ENCODE assay signal across 18 cellular contexts in the genomic region with DNA sequence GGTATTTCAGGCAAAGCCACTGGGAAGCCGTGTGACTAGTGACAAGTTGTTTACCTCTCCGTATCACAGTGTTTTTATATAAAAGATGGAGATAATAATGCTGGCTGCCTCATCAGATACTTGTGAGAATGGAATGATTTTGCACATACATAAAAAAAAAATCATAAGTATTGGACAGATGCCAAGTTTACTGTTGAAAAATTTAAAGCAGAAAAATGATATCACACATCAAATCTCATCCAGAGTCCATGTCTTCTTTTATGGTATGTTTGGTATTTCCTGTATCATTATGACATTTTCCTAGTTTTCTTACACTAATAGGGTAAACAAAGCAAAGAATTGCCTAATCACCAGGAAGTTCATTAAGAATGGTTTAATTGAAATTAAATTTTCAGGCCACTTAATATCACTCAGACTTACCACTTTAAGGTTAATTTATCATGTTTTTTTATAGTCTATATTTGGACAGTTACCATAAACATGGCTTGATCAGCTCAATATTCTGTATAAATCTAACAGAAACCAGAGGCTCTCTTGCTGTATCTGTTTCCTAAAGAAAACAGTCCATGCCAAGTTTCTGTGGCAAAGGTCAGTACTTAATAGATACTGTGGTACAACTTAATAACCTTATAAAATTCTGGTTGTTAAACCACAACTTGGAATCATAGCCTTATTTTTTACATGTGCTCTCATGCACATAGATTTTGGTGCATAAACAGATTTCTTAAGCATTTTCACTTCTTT.
A peak's percentile ranks its signal among the peaks of the same experiment; 100 is the strongest.
DNase-seq lines count a peak whose midpoint lies in the region; ATAC-seq and TF ChIP-seq lines count a peak whose summit lies in the region.
"Had no signal": no experiment of that assay in that cellular context is flagged by ENCODE, and none has a peak within 500 bp of the region (broad histone marks: within the 10 kb centered on the region; RNA-seq: fewer than 3 reads in every experiment).

No MANE protein-coding gene starts in this region.

- no peaks in the 10 kb centered on the region for H3K9me3 Mint-ChIP-seq in endodermal cell
- H3K9me3 Mint-ChIP-seq: activated CD4-positive, alpha-beta T cell treated with anti-CD3 and anti-CD28 coated beads, Interleukin-2, amount 10 ng/mL, durations not matched to agents 24 days and 14 days; activated naive CD8-positive, alpha-beta T cell treated with anti-CD3 and anti-CD28 coated beads, Interleukin-2, amount 10 ng/mL, durations not matched to agents 7 days and 5 days; CD4-positive, alpha-beta T cell had no signal

- DNase-seq in SK-N-SH (no peak), fibroblast of lung (ENCODE audit: low read depth in 2 of 2) (peak; percentile 22 to 74), renal cortical epithelial cell (ENCODE audit: low read depth) (peak; percentile 50), T-helper 17 cell (no peak), endodermal cell (no peak)
- DNase-seq: activated CD4-positive, alpha-beta T cell treated with anti-CD3 and anti-CD28 coated beads, Interleukin-2, amount 10 ng/mL, durations not matched to agents 24 days and 14 days; activated naive CD8-positive, alpha-beta T cell treated with anti-CD3 and anti-CD28 coated beads, Interleukin-2, amount 10 ng/mL, durations not matched to agents 7 days and 5 days; CD4-positive, alpha-beta T cell; immature natural killer cell; mucosa of descending colon; NCI-H1930; NCI-H774; pancreas; T-helper 9 cell; transverse colon had no signal

- no peak overlapping the region for H3K27ac ChIP-seq in HEK293 (ENCODE audit: extremely low read depth, low read depth, low read length)
- peak overlapping the region; percentile 76 to 89; a peak in 3 of 4 replicates for H3K27ac ChIP-seq in SK-N-SH (ENCODE audit: low read depth in 2 of 2, low read length in 1 of 2)
- no peak overlapping the region for H3K27ac ChIP-seq in fibroblast of lung (ENCODE audit: insufficient read depth, low read length)
- no peak overlapping the region for H3K27ac ChIP-seq in endodermal cell (ENCODE audit: low read depth, low read length)
- H3K27ac ChIP-seq: foreskin keratinocyte, pancreas, transverse colon had no signal

- H3K4me3 ChIP-seq in HEK293 (ENCODE audit: low read depth, low read length) (no peak overlapping the region), SK-N-SH (ENCODE audit: low read depth in 2 of 2, low read length in 1 of 2) (no peak overlapping the region), fibroblast of lung (replicated peaks in 1 of 4; ENCODE audit: control extremely low read depth in 1 of 4, insufficient read depth in 1 of 4, low read depth in 3 of 4, low read length in 4 of 4) (no peak overlapping the region), endodermal cell (ENCODE audit: low read length) (no peak overlapping the region)
- H3K4me3 ChIP-seq: mucosa of descending colon, pancreas, transverse colon had no signal

- H3K4me1 ChIP-seq in HEK293 (ENCODE audit: control insufficient read depth, insufficient read depth, low read length) (peaks cover 7% of the 10 kb centered on the region; the same call in 1 of the 2 replicates), SK-N-SH (ENCODE audit: control insufficient read depth in 1 of 2, insufficient read depth in 2 of 2, low read depth in 1 of 2, low read length in 1 of 2) (peaks cover 0 to 27% of the 10 kb centered on the region in 2 experiments; a peak in 2 of 4 replicates), fibroblast of lung (ENCODE audit: control insufficient read depth, extremely low read depth, insufficient read depth, low read length) (peaks cover 6% of the 10 kb centered on the region), endodermal cell (ENCODE audit: control insufficient read depth, insufficient read depth, low read length) (peaks cover 4% of the 10 kb centered on the region)
- H3K4me1 ChIP-seq: pancreas had no signal

- H2AFZ ChIP-seq in SK-N-SH (ENCODE audit: low read depth) (no peak overlapping the region), fibroblast of lung (ENCODE audit: low read length) (no peak overlapping the region)

- H4K20me1 ChIP-seq in SK-N-SH (ENCODE audit: insufficient read depth): no peaks in the 10 kb centered on the region
- H4K20me1 ChIP-seq in fibroblast of lung (ENCODE audit: control insufficient read depth, extremely low read depth, insufficient read depth, low read length): no peaks in the 10 kb centered on the region

- H3K36me3 ChIP-seq in HEK293 (ENCODE audit: control insufficient read depth in 2 of 2, insufficient read depth in 1 of 2, low read length in 2 of 2) (no peaks in the 10 kb centered on the region), SK-N-SH (replicated peaks in 1 of 2; ENCODE audit: control insufficient read depth in 1 of 2, insufficient read depth in 2 of 2, low read length in 1 of 2) (no peaks in the 10 kb centered on the region), fibroblast of lung (ENCODE audit: control insufficient read depth, insufficient read depth, low read length) (no peaks in the 10 kb centered on the region), endodermal cell (ENCODE audit: control insufficient read depth, insufficient read depth, low read length) (no peaks in the 10 kb centered on the region)
- H3K36me3 ChIP-seq: pancreas, transverse colon had no signal

- CTCF ChIA-PET in HEK293 (lab: Yijun Ruan, JAX): no interaction called here
- CTCF ChIA-PET in SK-N-SH (lab: Yijun Ruan, JAX): no interaction called here

- H3K36me3 Mint-ChIP-seq in T-helper 17 cell (ENCODE audit: low read depth) (no peaks in the 10 kb centered on the region), endodermal cell (ENCODE audit: low read depth) (no peaks in the 10 kb centered on the region)
- H3K36me3 Mint-ChIP-seq: activated naive CD8-positive, alpha-beta T cell treated with anti-CD3 and anti-CD28 coated beads, Interleukin-2, amount 10 ng/mL, durations not matched to agents 7 days and 5 days; immature natural killer cell had no signal

- H3F3A ChIP-seq in SK-N-SH (replicated peaks; ENCODE audit: insufficient read depth): peaks cover 20% of the 10 kb centered on the region

- no peak overlapping the region for H3K4me3 Mint-ChIP-seq in T-helper 17 cell
- H3K4me3 Mint-ChIP-seq in endodermal cell: no peak overlapping the region
- H3K4me3 Mint-ChIP-seq: activated CD4-positive, alpha-beta T cell treated with anti-CD3 and anti-CD28 coated beads, Interleukin-2, amount 10 ng/mL, durations not matched to agents 24 days and 14 days; activated naive CD8-positive, alpha-beta T cell treated with anti-CD3 and anti-CD28 coated beads, Interleukin-2, amount 10 ng/mL, durations not matched to agents 7 days and 5 days; CD4-positive, alpha-beta T cell; immature natural killer cell had no signal

- H3K27ac Mint-ChIP-seq in T-helper 17 cell (no peak overlapping the region), endodermal cell (no peak overlapping the region)
- H3K27ac Mint-ChIP-seq: activated CD4-positive, alpha-beta T cell treated with anti-CD3 and anti-CD28 coated beads, Interleukin-2, amount 10 ng/mL, durations not matched to agents 24 days and 14 days; activated naive CD8-positive, alpha-beta T cell treated with anti-CD3 and anti-CD28 coated beads, Interleukin-2, amount 10 ng/mL, durations not matched to agents 7 days and 5 days; CD4-positive, alpha-beta T cell; immature natural killer cell had no signal

- H3K4me2 ChIP-seq in SK-N-SH (no peak overlapping the region), fibroblast of lung (ENCODE audit: extremely low read depth, insufficient read depth, low read length) (no peak overlapping the region)

- H3K9me3 ChIP-seq in HEK293 (ENCODE audit: control insufficient read depth, insufficient read depth, low read depth, low read length) (no peaks in the 10 kb centered on the region), SK-N-SH (no peaks in the 10 kb centered on the region), fibroblast of lung (ENCODE audit: control insufficient read depth, insufficient read depth, low read depth, low read length) (no peaks in the 10 kb centered on the region), T-helper 17 cell (ENCODE audit: control insufficient read depth, low read length, poor library complexity, severe bottlenecking) (no peaks in the 10 kb centered on the region), endodermal cell (ENCODE audit: control insufficient read depth, low read length) (no peaks in the 10 kb centered on the region)
- H3K9me3 ChIP-seq: mucosa of descending colon, pancreas, transverse colon had no signal

- no peak for TF ChIP-seq CTCF in HEK293 (tag by site-specific recombination; IDR thresholded peaks at IDR 0.05)
- TF ChIP-seq CTCF in SK-N-SH (IDR thresholded peaks at IDR 0.05): no peak
- no peak for TF ChIP-seq CTCF in fibroblast of lung (conservative IDR thresholded peaks at IDR 0.05 in 1 of 2, IDR thresholded peaks at IDR 0.05 in 1 of 2; ENCODE audit: low read depth in 1 of 2, low read length in 2 of 2)
- TF ChIP-seq CTCF in endodermal cell (conservative IDR thresholded peaks at IDR 0.05): no peak

- 36% methylated on average over 2 of the region's 2 CpGs for WGBS in SK-N-SH (ENCODE audit: low lambda C conversion rate)
- 95 to 100% methylated on average over 1 to 2 of the region's 2 CpGs for WGBS in endodermal cell (ENCODE audit: insufficient coverage in 1 of 2, insufficient read length in 1 of 2), 2 experiments

- no peaks in the 10 kb centered on the region for H3K27me3 ChIP-seq in SK-N-SH (ENCODE audit: insufficient read depth)
- H3K27me3 ChIP-seq in fibroblast of lung (ENCODE audit: control insufficient read depth, insufficient read depth, low read length): no peaks in the 10 kb centered on the region
- no peaks in the 10 kb centered on the region for H3K27me3 ChIP-seq in endodermal cell (ENCODE audit: control insufficient read depth, insufficient read depth, low read length, poor library complexity, severe bottlenecking)
- H3K27me3 ChIP-seq: foreskin keratinocyte, pancreas, transverse colon had no signal

- no peak overlapping the region for H3K9ac ChIP-seq in SK-N-SH
- no peak overlapping the region for H3K9ac ChIP-seq in fibroblast of lung (ENCODE audit: insufficient read depth, low read length)
- H3K9ac ChIP-seq in endodermal cell (ENCODE audit: extremely low read depth, low read length, poor library complexity, severe bottlenecking): no peak overlapping the region

- H3K79me2 ChIP-seq in SK-N-SH (ENCODE audit: insufficient read depth): no peaks in the 10 kb centered on the region
- no peaks in the 10 kb centered on the region for H3K79me2 ChIP-seq in fibroblast of lung (ENCODE audit: control insufficient read depth, insufficient read depth, low read length)

- no peak for ATAC-seq in T-helper 17 cell
- no peak for ATAC-seq in HG03521 (IDR thresholded peaks at IDR 0.05; ENCODE audit: unreplicated experiment)
- ATAC-seq: foreskin keratinocyte, mucosa of descending colon, pancreas had no signal

- H3K4me1 Mint-ChIP-seq in T-helper 17 cell (no peaks in the 10 kb centered on the region), endodermal cell (peaks cover 6% of the 10 kb centered on the region)
- H3K4me1 Mint-ChIP-seq: immature natural killer cell had no signal

- POLR2A ChIA-PET in HEK293 (lab: Yijun Ruan, JAX) (no interaction called here), SK-N-SH (lab: Yijun Ruan, JAX) (no interaction called here)

- TF ChIP-seq RAD21 in SK-N-SH (IDR thresholded peaks at IDR 0.05; ENCODE audit: low read length): no peak

- H3K27me3 Mint-ChIP-seq in T-helper 17 cell (no peaks in the 10 kb centered on the region), endodermal cell (ENCODE audit: insufficient read depth) (no peaks in the 10 kb centered on the region)
- H3K27me3 Mint-ChIP-seq: activated CD4-positive, alpha-beta T cell treated with anti-CD3 and anti-CD28 coated beads, Interleukin-2, amount 10 ng/mL, durations not matched to agents 24 days and 14 days; activated naive CD8-positive, alpha-beta T cell treated with anti-CD3 and anti-CD28 coated beads, Interleukin-2, amount 10 ng/mL, durations not matched to agents 7 days and 5 days; CD4-positive, alpha-beta T cell had no signal

- no peaks in the 10 kb centered on the region for H3K9me2 ChIP-seq in SK-N-SH

- peak; percentile 44 to 83; a peak in 3 of 4 replicates for TF ChIP-seq EP300 in SK-N-SH (IDR thresholded peaks at IDR 0.05; ENCODE audit: borderline replicate concordance in 1 of 2, low read depth in 1 of 2, low read length in 1 of 2)

Comparison
In these comparisons a context has a peak if more than half of its experiments do, and no peak if none do; other contexts are left out.
1. H3K27ac ChIP-seq: peak in SK-N-SH (2 of 2); none in HEK293 (single experiment), fibroblast of lung (single experiment) and endodermal cell (single experiment).
2. DNase-seq: peak in fibroblast of lung (2 of 2) and renal cortical epithelial cell (single experiment); none in SK-N-SH (single experiment), T-helper 17 cell (0 of 3) and endodermal cell (single experiment).
3. Of the 4 proteins assayed by ChIP-seq in both HEK293 and SK-N-SH: peak only in HEK293: none; only in SK-N-SH: PBX3; in both: none; in neither: 3.